Comparison of ENCODE assay signal across 31 cellular contexts in the genomic region with DNA sequence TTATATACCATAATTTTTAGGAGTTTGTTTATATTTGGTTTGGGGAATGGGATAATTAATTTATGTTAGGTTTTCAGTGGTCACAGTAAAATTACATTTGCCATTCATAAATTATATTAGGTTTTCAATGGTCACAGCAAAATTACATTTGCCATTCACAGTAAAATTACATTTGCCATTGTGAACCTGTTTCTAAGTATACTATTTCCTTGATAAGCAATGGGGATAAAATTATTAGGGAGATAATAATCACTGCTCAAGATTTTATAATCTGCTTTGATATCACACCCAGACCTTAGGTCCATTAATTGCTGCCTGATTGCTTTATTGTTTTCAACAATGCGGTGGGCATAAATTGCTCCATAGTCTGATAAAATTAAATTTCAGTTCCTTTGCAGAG.
DNase-seq lines count a peak whose midpoint lies in the region; ATAC-seq and TF ChIP-seq lines count a peak whose summit lies in the region.
"Had no signal": no experiment of that assay in that cellular context is flagged by ENCODE, and none has a peak within 500 bp of the region (broad histone marks: within the 10 kb centered on the region; RNA-seq: fewer than 3 reads in every experiment).

No MANE protein-coding gene starts in this region.

- H3F3A ChIP-seq in SK-N-SH (replicated peaks; ENCODE audit: insufficient read depth) = no peaks in the 10 kb centered on the region

- H3K79me2 ChIP-seq in SK-N-SH (ENCODE audit: insufficient read depth) = no peaks in the 10 kb centered on the region

- no peak overlapping the region for H3K9ac ChIP-seq in SK-N-SH
- H3K9ac ChIP-seq: BLaER1; BLaER1 treated with 17β-estradiol and CSF1 and Interleukin-3, amounts not matched to agents 10 nM and 100 nM had no signal

- no peak overlapping the region for H3K4me3 ChIP-seq in SK-N-SH (ENCODE audit: low read depth in 2 of 2, low read length in 1 of 2)
- H3K4me3 ChIP-seq: A549; BLaER1; BLaER1 treated with 17β-estradiol and CSF1 and Interleukin-3, amounts not matched to agents 10 nM and 100 nM had no signal

- TF ChIP-seq CTCF in SK-N-SH (IDR thresholded peaks at IDR 0.05) (no peak), GM13977 (IDR thresholded peaks at IDR 0.05; ENCODE audit: extremely low read depth, insufficient read depth, missing control alignments) (no peak)

- no peaks in the 10 kb centered on the region for H3K27me3 ChIP-seq in SK-N-SH (ENCODE audit: insufficient read depth)
- H3K27me3 ChIP-seq: BE2C; BLaER1; BLaER1 treated with 17β-estradiol and CSF1 and Interleukin-3, amounts not matched to agents 10 nM and 100 nM had no signal

- no peak for ATAC-seq in SK-N-SH treated with all-trans-retinoic acid at 6 μM for 48 hours
- ATAC-seq: A549; CD8-positive, alpha-beta T cell had no signal

- peaks cover 0 to 6% of the 10 kb centered on the region in 2 experiments; a peak in 2 of 4 replicates for H3K4me1 ChIP-seq in SK-N-SH (ENCODE audit: control insufficient read depth in 1 of 2, insufficient read depth in 2 of 2, low read depth in 1 of 2, low read length in 1 of 2)
- H3K4me1 ChIP-seq: A549; BE2C; BLaER1; BLaER1 treated with 17β-estradiol and CSF1 and Interleukin-3, amounts not matched to agents 10 nM and 100 nM; Caco-2 had no signal

- 55% methylated on average over 1 of the region's 1 CpG for WGBS in SK-N-SH (ENCODE audit: low lambda C conversion rate)

- in situ Hi-C loops in GM13977 (cut with MboI; ENCODE audit: low pct_unique_long_range_greater_than_20kb, low sequenced_read_pairs, unreplicated experiment) = no loop called here

- no peak for TF ChIP-seq RAD21 in SK-N-SH (IDR thresholded peaks at IDR 0.05; ENCODE audit: low read length)

- H3K9me3 ChIP-seq in SK-N-SH = no peaks in the 10 kb centered on the region
- H3K9me3 ChIP-seq: A549; BE2C; BLaER1; BLaER1 treated with 17β-estradiol and CSF1 and Interleukin-3, amounts not matched to agents 10 nM and 100 nM; Caco-2 had no signal

- no peaks in the 10 kb centered on the region for H3K36me3 ChIP-seq in SK-N-SH (replicated peaks in 1 of 2; ENCODE audit: control insufficient read depth in 1 of 2, insufficient read depth in 2 of 2, low read length in 1 of 2)
- H3K36me3 ChIP-seq: BE2C; BLaER1; BLaER1 treated with 17β-estradiol and CSF1 and Interleukin-3, amounts not matched to agents 10 nM and 100 nM had no signal

- no peaks in the 10 kb centered on the region for H3K9me2 ChIP-seq in SK-N-SH

- POLR2A ChIA-PET in SK-N-SH (lab: Yijun Ruan, JAX) = no interaction called here

- DNase-seq in SK-N-DZ (ENCODE audit: low spot score) (peak; percentile 43), SK-N-SH (no peak), NCI-H2227 treated with DMSO at 0.1 percent for 48 hours (lab: John Stamatoyannopoulos, UW) (no peak), GM13977 (ENCODE audit: low spot score) (no peak)
- DNase-seq in activated naive CD4-positive, alpha-beta T cell treated with Interleukin-2 at 50 U/mL for 16 hours = no peak
- DNase-seq: 8988T; ACHN; AML-193; BE2C; C1 segment of cervical spinal cord; Caco-2; Calu3; CD4-positive, alpha-beta memory T cell; CD4-positive, alpha-beta T cell; CD4-positive, CD25-positive, alpha-beta regulatory T cell; CD8-positive, alpha-beta memory T cell; CD8-positive, alpha-beta T cell; COR-L47; DMS 273 treated with DMSO at 0.1 percent for 48 hours; DMS153; DMS53; DMS79; DMS79 treated with DMSO at 0.1 percent for 48 hours; DND-41; EL had no signal

- CTCF ChIA-PET in SK-N-SH (lab: Yijun Ruan, JAX) = interaction anchor here (0.8 to 1.6 kb wide), 2 partner anchors 10 to 68 kb away, joined by 3 to 4 read pairs; no protein-coding TSS in a partner anchor

- H3K27ac ChIP-seq in SK-N-SH (ENCODE audit: low read depth in 2 of 2, low read length in 1 of 2) = no peak overlapping the region
- H3K27ac ChIP-seq: 22Rv1; A549; BLaER1; BLaER1 treated with 17β-estradiol and CSF1 and Interleukin-3, amounts not matched to agents 10 nM and 100 nM; C4-2B had no signal

- TF ChIP-seq EP300 in SK-N-SH (IDR thresholded peaks at IDR 0.05; ENCODE audit: borderline replicate concordance in 1 of 2, low read depth in 1 of 2, low read length in 1 of 2) = peak in 1 of 2 experiments; percentile 65; a peak in 1 of 4 replicates

- no peak overlapping the region for H2AFZ ChIP-seq in SK-N-SH (ENCODE audit: low read depth)

- no peaks in the 10 kb centered on the region for H4K20me1 ChIP-seq in SK-N-SH (ENCODE audit: insufficient read depth)
- H4K20me1 ChIP-seq: BLaER1; BLaER1 treated with 17β-estradiol and CSF1 and Interleukin-3, amounts not matched to agents 10 nM and 100 nM had no signal

- no peak overlapping the region for H3K4me2 ChIP-seq in SK-N-SH
- H3K4me2 ChIP-seq: A549; BLaER1; BLaER1 treated with 17β-estradiol and CSF1 and Interleukin-3, amounts not matched to agents 10 nM and 100 nM had no signal

TF ChIP-seq in SK-N-SH, 30 proteins besides CTCF, POLR2A, EP300 and RAD21:
- TF ChIP-seq GATA2 (CRISPR knock-in tag; IDR thresholded peaks at IDR 0.05) (peak; percentile 58), TCF12 (IDR thresholded peaks at IDR 0.05) (no peak), RCOR1 (IDR thresholded peaks at IDR 0.05; ENCODE audit: low read length) (peak; percentile 68; the same call in 1 of the 2 replicates)

TF ChIP-seq in SK-N-SH treated with all-trans-retinoic acid at 6 μM for 48 hours, 23 proteins besides CTCF, POLR2A, EP300 and RAD21:
- TF ChIP-seq TCF4 (CRISPR knock-in tag; IDR thresholded peaks at IDR 0.05; ENCODE audit: borderline replicate concordance) (peak; percentile 57; the same call in 1 of the 2 replicates), ZC3H10 (CRISPR knock-in tag; IDR thresholded peaks at IDR 0.05) (no peak)
